Comparison of ENCODE assay signal across 1 cellular context in genomic region chr11:126317681-126318641, GRCh38.
TF ChIP-seq lines count a peak whose summit lies in the region.

No MANE protein-coding gene starts in this region.

TF ChIP-seq in GM23338, 12 proteins besides CTCF, POLR2A, EP300 and RAD21 (continued from another document):
- TF ChIP-seq ZNF462 (CRISPR knock-in tag; IDR thresholded peaks at IDR 0.05) (no peak), ZNF114 (CRISPR knock-in tag; IDR thresholded peaks at IDR 0.05) (no peak), STAT1 (IDR thresholded peaks at IDR 0.05; ENCODE audit: unreplicated experiment) (no peak), ETS1 (IDR thresholded peaks at IDR 0.05) (no peak), CREB1 (CRISPR knock-in tag; IDR thresholded peaks at IDR 0.05; ENCODE audit: low read depth) (no peak)
TF ChIP-seq in GM23338: peak in this region for 0.
